Comparison of ENCODE assay signal across 8 cellular contexts in genomic region chr22:41022470-41023298, GRCh38.
DNase-seq lines count a peak whose midpoint lies in the region; ATAC-seq, FAIRE-seq and TF ChIP-seq lines count a peak whose summit lies in the region.

No MANE protein-coding gene starts in this region.

- no peaks in the 10 kb centered on the region for H4K20me1 ChIP-seq in keratinocyte (ENCODE audit: control insufficient read depth, extremely low read depth, insufficient read depth, low read length)

- WGBS in spleen, 5 donors: 5 to 6% (median 5%) methylated on average over 46 of the region's 46 CpGs

- H3K4me1 ChIP-seq in keratinocyte (ENCODE audit: control insufficient read depth, extremely low read depth, insufficient read depth, low read length) (peaks cover 12% of the 10 kb centered on the region), spleen (peaks cover 6 to 34% (median 19%) of the 10 kb centered on the region in 6 donors)

- H3K36me3 ChIP-seq in keratinocyte (ENCODE audit: control insufficient read depth in 2 of 2, extremely low read depth in 1 of 2, insufficient read depth in 2 of 2, low read length in 2 of 2) (no peaks in the 10 kb centered on the region), spleen (no peaks in the 10 kb centered on the region)

- peak overlapping the region; percentile 79 for H3K27ac ChIP-seq in keratinocyte (ENCODE audit: control insufficient read depth, insufficient read depth, low read length)
- H3K27ac ChIP-seq in spleen: peak overlapping the region; percentile 94 to 100 (median 98)

- peak overlapping the region; percentile 100 for H3K4me2 ChIP-seq in keratinocyte (ENCODE audit: control insufficient read depth, extremely low read depth, insufficient read depth, low read depth, low read length)

- H3K4me3 ChIP-seq in keratinocyte (ENCODE audit: control insufficient read depth in 2 of 3, extremely low read depth in 1 of 3, insufficient read depth in 2 of 3, low read depth in 1 of 3, low read length in 3 of 3) (peak overlapping the region; percentile 56 to 93 (median 77)), spleen (peak overlapping the region; percentile 55 to 71 (median 67))

- dilution Hi-C loops in keratinocyte (cut with MboI; ENCODE audit: extremely low pct_ligation_motif_present, low sequenced_read_pairs): no loop called here

- TF ChIP-seq POLR2A in spleen (IDR thresholded peaks at IDR 0.05): peak in 2 of 3 donors; percentile 33 to 75

- H3K9me1 ChIP-seq in keratinocyte (ENCODE audit: control insufficient read depth, extremely low read depth, insufficient read depth, low read length): no peaks in the 10 kb centered on the region

- intact Hi-C loops in spleen (cut with DNase I; ENCODE audit: low total_unique reads): loop anchor here (10.0 kb wide), 2 partner anchors 68 to 72 kb away; partner anchors contain the start of genes EP300 and RBX1

- ATAC-seq in HG03045 (IDR thresholded peaks at IDR 0.05; ENCODE audit: unreplicated experiment) (peak; percentile 60), GM18858 (IDR thresholded peaks at IDR 0.05; ENCODE audit: unreplicated experiment) (no peak)

- POLR2A ChIA-PET in GM10248 (lab: Yijun Ruan, JAX): interaction anchor here (1.0 kb wide), 1 partner anchor 46 kb away, joined by 4 read pairs; no protein-coding TSS in a partner anchor

- peak overlapping the region; percentile 81 for H3K9ac ChIP-seq in keratinocyte (ENCODE audit: control insufficient read depth, extremely low read depth, insufficient read depth, low read length)

- H3K79me2 ChIP-seq in keratinocyte (ENCODE audit: control insufficient read depth, insufficient read depth, low read length): no peaks in the 10 kb centered on the region

- TF ChIP-seq CTCF in GM10248 (IDR thresholded peaks at IDR 0.05; ENCODE audit: control extremely low read depth, extremely low read depth, low read depth, missing control alignments) (no peak), keratinocyte (optimal IDR thresholded peaks at IDR 0.05 in 1 of 3, IDR thresholded peaks at IDR 0.05 in 1 of 3, conservative IDR thresholded peaks at IDR 0.05 in 1 of 3; ENCODE audit: extremely low read depth in 1 of 3, insufficient read depth in 2 of 3, low read length in 3 of 3) (no peak), spleen (IDR thresholded peaks at IDR 0.05 in 8 of 11, conservative IDR thresholded peaks at IDR 0.05 in 3 of 11) (peak in 2 of 11 experiments; percentile 5 to 18)

- peak overlapping the region; percentile 60 for H2AFZ ChIP-seq in keratinocyte (ENCODE audit: control insufficient read depth, low read length)

- H3K9me3 ChIP-seq in keratinocyte (ENCODE audit: control insufficient read depth, low read depth, low read length): no peaks in the 10 kb centered on the region
- H3K9me3 ChIP-seq in spleen: no peaks in the 10 kb centered on the region

- DNase-seq in GM10248 (ENCODE audit: extremely low spot score) (peak; percentile 74), NCI-H2227 treated with DMSO at 0.1 percent for 48 hours (lab: John Stamatoyannopoulos, UW) (peak; percentile 54), cerebellum (ENCODE audit: low spot score) (peak; percentile 90), keratinocyte (ENCODE audit: low read depth, low spot score) (no peak), spleen (peak; percentile 98)
- peak; percentile 69 to 80 for DNase-seq in activated CD4-positive, alpha-beta T cell treated with anti-CD3 and anti-CD28 coated beads for 24 hours (ENCODE audit: low read depth in 2 of 2)

- H3K27me3 ChIP-seq in keratinocyte (ENCODE audit: control insufficient read depth, extremely low read depth, insufficient read depth, low read length): no peaks in the 10 kb centered on the region
- no peaks in the 10 kb centered on the region for H3K27me3 ChIP-seq in spleen (replicated peaks in 1 of 7)

- CTCF ChIA-PET in GM10248 (lab: Yijun Ruan, JAX): interaction anchor here (0.8 to 2.4 kb wide), 6 partner anchors 8 to 215 kb away, joined by 3 to 6 read pairs (median 4); no protein-coding TSS in a partner anchor

- FAIRE-seq in keratinocyte (lab: Jason Lieb, UNC): peak; percentile 63
